8 cellular contexts compared by ENCODE assay signal in genomic region chr6:50815436-50816114, GRCh38. TPM values are rescaled to one million over a fixed set of nuclear protein-coding genes. Genes with fewer than 3 reads are reported as not detected.
DNase-seq lines count a peak whose midpoint lies in the region; ATAC-seq, FAIRE-seq and TF ChIP-seq lines count a peak whose summit lies in the region.

No MANE protein-coding gene starts in this region.

- H3K27ac Mint-ChIP-seq in activated naive CD8-positive, alpha-beta T cell treated with anti-CD3 and anti-CD28 coated beads for 36 hours = no peak overlapping the region

- H3K27me3 Mint-ChIP-seq in activated naive CD8-positive, alpha-beta T cell treated with anti-CD3 and anti-CD28 coated beads for 36 hours = peaks cover 71% of the 10 kb centered on the region

- DNase-seq in GM03348 (ENCODE audit: low spot score) = peak; percentile 41
- no peak for DNase-seq in activated naive CD8-positive, alpha-beta T cell treated with anti-CD3 and anti-CD28 coated beads for 36 hours
- no peak for DNase-seq in HepG2 (ENCODE audit: low spot score)
- DNase-seq in NCI-H146 treated with DMSO at 0.1 percent for 48 hours (lab: John Stamatoyannopoulos, UW; ENCODE audit: unreplicated experiment) = no peak
- DNase-seq in head of caudate nucleus = no peak
- DNase-seq in NCI-H774 (lab: John Stamatoyannopoulos, UW) = no peak

- peaks cover 2% of the 10 kb centered on the region for H3K36me3 Mint-ChIP-seq in activated naive CD8-positive, alpha-beta T cell treated with anti-CD3 and anti-CD28 coated beads for 36 hours

- H3K27me3 ChIP-seq in HepG2 (ENCODE audit: control insufficient read depth in 1 of 2, insufficient read depth in 2 of 2, low read length in 2 of 2) = peaks cover 4 to 28% of the 10 kb centered on the region in 2 experiments; a peak in 4 of 5 replicates

- CTCF ChIA-PET in HepG2 (lab: Yijun Ruan, JAX; ENCODE audit: low intra/inter-chr PET ratio, low total read pairs) = interaction anchor here (1.0 to 3.2 kb wide), 7 partner anchors 535 to 1205 kb away, joined by 3 to 34 read pairs (median 5); no protein-coding TSS in a partner anchor

- H3K27ac ChIP-seq in HepG2 (ENCODE audit: extremely low read length, insufficient read depth, low read length) = no peak overlapping the region

- FAIRE-seq in HepG2 (lab: Jason Lieb, UNC) = peak; percentile 46

- in situ Hi-C loops in HepG2 (cut with HindIII; ENCODE audit: extremely low pct_ligation_motif_present, low pct_unique_long_range_greater_than_20kb) = loop anchor here (5.0 to 10.0 kb wide), 3 partner anchors 539 to 1207 kb away; no protein-coding TSS in a partner anchor

- ATAC-seq in GM19467 (IDR thresholded peaks at IDR 0.05; ENCODE audit: unreplicated experiment) (peak; percentile 37), HG03571 (IDR thresholded peaks at IDR 0.05; ENCODE audit: unreplicated experiment) (peak; percentile 21), HepG2 (peak; percentile 74)

- peak overlapping the region; percentile 43 to 90 (median 62); a peak in 5 of 6 replicates for H3K4me3 ChIP-seq in HepG2 (replicated peaks in 1 of 3; ENCODE audit: insufficient read depth in 1 of 3, low read depth in 2 of 3, low read length in 3 of 3)

- WGBS in HepG2 (ENCODE audit: low lambda C conversion rate) = 1% methylated on average over 16 of the region's 16 CpGs

- TF ChIP-seq RAD21 in HepG2 (CRISPR knock-in tag; IDR thresholded peaks at IDR 0.05) = no peak

- TF ChIP-seq POLR2A in HepG2 (IDR thresholded peaks at IDR 0.05; ENCODE audit: insufficient read depth in 1 of 2, low read depth in 2 of 2, low read length in 2 of 2) = no peak

- no peaks in the 10 kb centered on the region for H3K4me1 ChIP-seq in HepG2 (ENCODE audit: insufficient read depth, low read length)

- H3K9me3 ChIP-seq in HepG2 (ENCODE audit: low read length) = no peaks in the 10 kb centered on the region

- intact Hi-C loops in HepG2 (cut with micrococcal nuclease; ENCODE audit: unreplicated experiment) (loop anchor here (1.0 to 5.0 kb wide), 7 partner anchors 621 to 1234 kb away; no protein-coding TSS in a partner anchor), head of caudate nucleus (cut with DNase I) (loop anchor here (5.0 kb wide), 1 partner anchor 727 kb away; no protein-coding TSS in a partner anchor)

- TF ChIP-seq EP300 in HepG2 (IDR thresholded peaks at IDR 0.05; ENCODE audit: low read depth in 2 of 2, low read length in 2 of 2) (no peak), HepG2 (CRISPR knock-in tag; IDR thresholded peaks at IDR 0.05; ENCODE audit: borderline replicate concordance) (no peak)

- peak overlapping the region; percentile 84 for H3K4me3 Mint-ChIP-seq in activated naive CD8-positive, alpha-beta T cell treated with anti-CD3 and anti-CD28 coated beads for 36 hours

- no peaks in the 10 kb centered on the region for H3K36me3 ChIP-seq in HepG2 (replicated peaks in 1 of 2; ENCODE audit: control insufficient read depth in 1 of 2, insufficient read depth in 2 of 2, low read length in 2 of 2)

- no peaks in the 10 kb centered on the region for H4K20me1 ChIP-seq in HepG2 (ENCODE audit: insufficient read depth, low read length)

- BruUV-seq in HepG2 (replicated peaks; lab: Mats Ljungman, UMichigan) = no TSS peak

- POLR2A ChIA-PET in HepG2 (lab: Yijun Ruan, JAX) = no interaction called here

- 0 out of 2 replicates have a peak, but pooled peaks have one; percentile 11 for TF ChIP-seq CTCF in HepG2 (CRISPR knock-in tag; IDR thresholded peaks at IDR 0.05)

- peak overlapping the region; percentile 62 for H3K9ac ChIP-seq in HepG2 (ENCODE audit: insufficient read depth, low read depth, low read length)

- H3K4me1 Mint-ChIP-seq in activated naive CD8-positive, alpha-beta T cell treated with anti-CD3 and anti-CD28 coated beads for 36 hours = peaks cover 11% of the 10 kb centered on the region

- no peaks in the 10 kb centered on the region for H3K9me3 Mint-ChIP-seq in activated naive CD8-positive, alpha-beta T cell treated with anti-CD3 and anti-CD28 coated beads for 36 hours

- peak overlapping the region; percentile 87 for H3K4me2 ChIP-seq in HepG2 (ENCODE audit: low read depth, low read length)

- no peaks in the 10 kb centered on the region for H3K79me2 ChIP-seq in HepG2 (ENCODE audit: insufficient read depth, low read length)

- H2AFZ ChIP-seq in HepG2 (ENCODE audit: low read length) = peak overlapping the region; percentile 96

TF ChIP-seq in HepG2, 621 proteins besides CTCF, POLR2A, EP300 and RAD21 (continues in another document):
- TF ChIP-seq PPARG (CRISPR knock-in tag; conservative IDR thresholded peaks at IDR 0.05) (0 out of 2 replicates have a peak, but pooled peaks have one; percentile 35), GPBP1L1 (CRISPR knock-in tag; IDR thresholded peaks at IDR 0.05) (no peak), ZNF230 (CRISPR knock-in tag; IDR thresholded peaks at IDR 0.05) (no peak), ZSCAN9 (CRISPR knock-in tag; IDR thresholded peaks at IDR 0.05; ENCODE audit: borderline replicate concordance) (peak; percentile 2; the same call in 1 of the 2 replicates)

RNA-seq across cellular contexts. Expression of gene TFAP2B, which starts 3.1 kb away (rescaled TPM):
- not detected for total RNA-seq in activated naive CD8-positive, alpha-beta T cell treated with anti-CD3 and anti-CD28 coated beads for 36 hours
- total RNA-seq in HepG2 (2016; rRNA removed; fragmentation: Illumina TruSeq; extraction: Trizol) = not detected in 2 replicates
- not detected in 2 replicates for total RNA-seq in HepG2 (2016; cell fraction: cytosol; rRNA removed; fragmentation: Illumina TruSeq; extraction: Trizol; ENCODE audit: low read depth)
- not detected in 2 replicates for total RNA-seq in HepG2 (2016; cell fraction: insoluble cytoplasmic fraction; rRNA removed; fragmentation: Illumina TruSeq; extraction: Trizol)
- total RNA-seq in HepG2 (2016; cell fraction: membrane; rRNA removed; fragmentation: Illumina TruSeq; extraction: Trizol) = not detected in 2 replicates
- not detected in 2 replicates for total RNA-seq in HepG2 (2016; cell fraction: nucleus; rRNA removed; fragmentation: Illumina TruSeq; extraction: Trizol)
- polyA plus RNA-seq in HepG2 (2011; rRNA removed) = not detected in 2 replicates
- not detected in 2 replicates for polyA plus RNA-seq in HepG2 (2011; cell fraction: cytosol; rRNA removed)
- not detected in 2 replicates for polyA plus RNA-seq in HepG2 (2011; cell fraction: nucleus; rRNA removed)
- polyA plus RNA-seq in HepG2 (2012) = not detected in 2 replicates
- polyA plus RNA-seq in HepG2 (2016; cell fraction: cytosol; fragmentation: Illumina TruSeq; extraction: Trizol; ENCODE audit: low read depth) = not detected in 2 replicates
- not detected in 2 replicates for polyA plus RNA-seq in HepG2 (2016; cell fraction: insoluble cytoplasmic fraction; fragmentation: Illumina TruSeq; extraction: Trizol; ENCODE audit: low read depth)
- polyA plus RNA-seq in HepG2 (2016; cell fraction: membrane; fragmentation: Illumina TruSeq; extraction: Trizol; ENCODE audit: low read depth) = not detected in 2 replicates
- not detected in 2 replicates for polyA plus RNA-seq in HepG2 (2016; cell fraction: nucleus; fragmentation: Illumina TruSeq; extraction: Trizol; ENCODE audit: insufficient read depth, low read depth)
- polyA minus RNA-seq in HepG2 (2011; rRNA and poly(A)+ RNA removed; ENCODE audit: low replicate concordance) = not detected in 2 replicates
- not detected in 2 replicates for polyA minus RNA-seq in HepG2 (2011; cell fraction: cytosol; rRNA and poly(A)+ RNA removed)
- not detected in 2 replicates for polyA minus RNA-seq in HepG2 (2011; cell fraction: nucleus; rRNA and poly(A)+ RNA removed)

Comparison
In these comparisons a context has a peak if more than half of its experiments do, and no peak if none do; other contexts are left out.
1. ATAC-seq: peak in every context shown above with its lines; median percentile 74 in HepG2; 37 in GM19467; 21 in HG03571.